ENCODE assay signal across 1 cellular context in the genomic region with DNA sequence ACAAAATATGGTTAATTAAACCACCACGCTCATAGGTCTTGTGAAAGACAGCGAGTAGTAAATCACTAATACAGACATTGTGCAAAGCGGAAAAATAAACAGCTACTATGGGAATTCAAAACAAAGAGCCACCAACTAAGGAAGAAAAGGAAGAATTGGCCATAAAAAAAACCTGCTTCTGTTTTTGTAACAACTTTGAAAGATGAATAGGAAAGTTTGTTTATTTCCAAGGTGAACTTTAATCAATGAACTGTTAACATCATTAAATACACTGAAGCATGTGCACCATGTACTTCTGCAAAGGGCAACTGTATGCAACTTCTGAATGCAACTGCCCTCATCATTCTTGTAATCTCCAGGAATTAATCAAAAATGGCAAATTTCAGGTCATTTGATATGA.
TF ChIP-seq lines count a peak whose summit lies in the region.

No MANE protein-coding gene starts in this region.

TF ChIP-seq in HepG2, 621 proteins besides CTCF, POLR2A, EP300 and RAD21 (continued from another document):
- TF ChIP-seq SOX5 (CRISPR knock-in tag; IDR thresholded peaks at IDR 0.05; ENCODE audit: borderline replicate concordance) = peak; percentile 58; the same call in 1 of the 2 replicates
- 0 out of 2 replicates have a peak, but pooled peaks have one; percentile 29 for TF ChIP-seq CEBPG (CRISPR knock-in tag; IDR thresholded peaks at IDR 0.05)
- TF ChIP-seq, protein P1, sequence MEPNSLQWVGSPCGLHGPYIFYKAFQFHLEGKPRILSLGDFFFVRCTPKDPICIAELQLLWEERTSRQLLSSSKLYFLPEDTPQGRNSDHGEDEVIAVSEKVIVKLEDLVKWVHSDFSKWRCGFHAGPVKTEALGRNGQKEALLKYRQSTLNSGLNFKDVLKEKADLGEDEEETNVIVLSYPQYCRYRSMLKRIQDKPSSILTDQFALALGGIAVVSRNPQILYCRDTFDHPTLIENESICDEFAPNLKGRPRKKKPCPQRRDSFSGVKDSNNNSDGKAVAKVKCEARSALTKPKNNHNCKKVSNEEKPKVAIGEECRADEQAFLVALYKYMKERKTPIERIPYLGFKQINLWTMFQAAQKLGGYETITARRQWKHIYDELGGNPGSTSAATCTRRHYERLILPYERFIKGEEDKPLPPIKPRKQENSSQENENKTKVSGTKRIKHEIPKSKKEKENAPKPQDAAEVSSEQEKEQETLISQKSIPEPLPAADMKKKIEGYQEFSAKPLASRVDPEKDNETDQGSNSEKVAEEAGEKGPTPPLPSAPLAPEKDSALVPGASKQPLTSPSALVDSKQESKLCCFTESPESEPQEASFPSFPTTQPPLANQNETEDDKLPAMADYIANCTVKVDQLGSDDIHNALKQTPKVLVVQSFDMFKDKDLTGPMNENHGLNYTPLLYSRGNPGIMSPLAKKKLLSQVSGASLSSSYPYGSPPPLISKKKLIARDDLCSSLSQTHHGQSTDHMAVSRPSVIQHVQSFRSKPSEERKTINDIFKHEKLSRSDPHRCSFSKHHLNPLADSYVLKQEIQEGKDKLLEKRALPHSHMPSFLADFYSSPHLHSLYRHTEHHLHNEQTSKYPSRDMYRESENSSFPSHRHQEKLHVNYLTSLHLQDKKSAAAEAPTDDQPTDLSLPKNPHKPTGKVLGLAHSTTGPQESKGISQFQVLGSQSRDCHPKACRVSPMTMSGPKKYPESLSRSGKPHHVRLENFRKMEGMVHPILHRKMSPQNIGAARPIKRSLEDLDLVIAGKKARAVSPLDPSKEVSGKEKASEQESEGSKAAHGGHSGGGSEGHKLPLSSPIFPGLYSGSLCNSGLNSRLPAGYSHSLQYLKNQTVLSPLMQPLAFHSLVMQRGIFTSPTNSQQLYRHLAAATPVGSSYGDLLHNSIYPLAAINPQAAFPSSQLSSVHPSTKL (CRISPR knock-in tag; IDR thresholded peaks at IDR 0.05) = peak; percentile 29; the same call in 1 of the 2 replicates
- no peak for TF ChIP-seq FOXP1 (IDR thresholded peaks at IDR 0.05)
- TF ChIP-seq FOXP1 (CRISPR knock-in tag; IDR thresholded peaks at IDR 0.05) = peak; percentile 47; the same call in 1 of the 2 replicates
- TF ChIP-seq, protein P2, sequence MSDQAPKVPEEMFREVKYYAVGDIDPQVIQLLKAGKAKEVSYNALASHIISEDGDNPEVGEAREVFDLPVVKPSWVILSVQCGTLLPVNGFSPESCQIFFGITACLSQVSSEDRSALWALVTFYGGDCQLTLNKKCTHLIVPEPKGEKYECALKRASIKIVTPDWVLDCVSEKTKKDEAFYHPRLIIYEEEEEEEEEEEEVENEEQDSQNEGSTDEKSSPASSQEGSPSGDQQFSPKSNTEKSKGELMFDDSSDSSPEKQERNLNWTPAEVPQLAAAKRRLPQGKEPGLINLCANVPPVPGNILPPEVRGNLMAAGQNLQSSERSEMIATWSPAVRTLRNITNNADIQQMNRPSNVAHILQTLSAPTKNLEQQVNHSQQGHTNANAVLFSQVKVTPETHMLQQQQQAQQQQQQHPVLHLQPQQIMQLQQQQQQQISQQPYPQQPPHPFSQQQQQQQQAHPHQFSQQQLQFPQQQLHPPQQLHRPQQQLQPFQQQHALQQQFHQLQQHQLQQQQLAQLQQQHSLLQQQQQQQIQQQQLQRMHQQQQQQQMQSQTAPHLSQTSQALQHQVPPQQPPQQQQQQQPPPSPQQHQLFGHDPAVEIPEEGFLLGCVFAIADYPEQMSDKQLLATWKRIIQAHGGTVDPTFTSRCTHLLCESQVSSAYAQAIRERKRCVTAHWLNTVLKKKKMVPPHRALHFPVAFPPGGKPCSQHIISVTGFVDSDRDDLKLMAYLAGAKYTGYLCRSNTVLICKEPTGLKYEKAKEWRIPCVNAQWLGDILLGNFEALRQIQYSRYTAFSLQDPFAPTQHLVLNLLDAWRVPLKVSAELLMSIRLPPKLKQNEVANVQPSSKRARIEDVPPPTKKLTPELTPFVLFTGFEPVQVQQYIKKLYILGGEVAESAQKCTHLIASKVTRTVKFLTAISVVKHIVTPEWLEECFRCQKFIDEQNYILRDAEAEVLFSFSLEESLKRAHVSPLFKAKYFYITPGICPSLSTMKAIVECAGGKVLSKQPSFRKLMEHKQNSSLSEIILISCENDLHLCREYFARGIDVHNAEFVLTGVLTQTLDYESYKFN (CRISPR knock-in tag; conservative IDR thresholded peaks at IDR 0.05) = peak; percentile 55
- TF ChIP-seq MZF1 (CRISPR knock-in tag; IDR thresholded peaks at IDR 0.05; ENCODE audit: borderline replicate concordance) = no peak
- TF ChIP-seq SOX6 (IDR thresholded peaks at IDR 0.05) = no peak
- TF ChIP-seq SOX6 (CRISPR knock-in tag; IDR thresholded peaks at IDR 0.05) = peak; percentile 52; the same call in 1 of the 2 replicates
- TF ChIP-seq ZKSCAN8 (CRISPR knock-in tag; IDR thresholded peaks at IDR 0.05; ENCODE audit: borderline replicate concordance) = peak; percentile 89
- TF ChIP-seq FOXA3 (CRISPR knock-in tag; IDR thresholded peaks at IDR 0.05) = 0 out of 2 replicates have a peak, but pooled peaks have one; percentile 21
